ENCODE assay signal across 22 cellular contexts in the genomic region with DNA sequence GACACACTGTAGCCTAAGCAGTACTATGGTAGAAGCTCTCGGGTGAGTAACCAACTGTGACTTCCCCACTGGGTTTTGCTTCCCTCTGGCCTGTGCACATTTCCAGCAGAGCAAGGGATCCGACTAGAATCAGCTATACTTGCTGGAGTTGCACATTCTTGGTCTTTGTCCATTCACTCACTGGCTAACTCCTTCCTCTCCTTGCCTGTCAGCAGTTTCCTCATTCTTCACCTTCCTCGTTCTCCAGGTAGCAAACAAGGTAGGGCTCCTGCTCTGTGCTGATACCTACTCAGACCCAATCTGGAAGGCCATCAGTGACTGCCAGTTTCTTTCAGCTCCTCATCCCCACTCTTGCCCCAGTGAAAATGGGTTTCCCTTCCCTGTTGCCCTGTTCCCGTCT.
"Had no signal": no experiment of that assay in that cellular context is flagged by ENCODE, and none has a peak within 500 bp of the region (broad histone marks: within the 10 kb centered on the region; RNA-seq: fewer than 3 reads in every experiment).

No MANE protein-coding gene starts in this region.

- H3K79me2 ChIP-seq: hepatocyte had no signal

- H3K4me1 ChIP-seq: colonic mucosa, esophagus squamous epithelium, pancreas, prostate gland, spleen, testis, tibial nerve had no signal

- H3K9me3 ChIP-seq: colonic mucosa, esophagus squamous epithelium, pancreas, prostate gland, spleen, testis, tibial nerve had no signal

- H3K36me3 ChIP-seq: colonic mucosa, esophagus squamous epithelium, pancreas, prostate gland, spleen, tibial nerve had no signal

- H3K27ac ChIP-seq: colonic mucosa, esophagus squamous epithelium, hepatocyte, pancreas, prostate gland, spleen, testis, tibial nerve had no signal

- H3K4me2 ChIP-seq: hepatocyte had no signal

- H3K9me3 Mint-ChIP-seq: natural killer cell treated with Interleukin-12 subunit alpha and Interleukin-12 subunit beta and Interleukin-15 and Interleukin-18, amount 100 ng/mL, for 72 hours; stimulated activated naive B cell treated with anti-CD40 and anti-IgM and Interleukin-4, amounts not matched to agents 10 μg/mL and 1 μg/mL and 100 μg/mL, for 72 hours; stimulated activated naive CD8-positive, alpha-beta T cell treated with anti-CD3 and anti-CD28 coated beads, Interleukin-15, amount 100 ng/mL, for 72 hours had no signal

- H3K36me3 Mint-ChIP-seq: natural killer cell treated with Interleukin-12 subunit alpha and Interleukin-12 subunit beta and Interleukin-15 and Interleukin-18, amount 100 ng/mL, for 72 hours; stimulated activated naive B cell treated with anti-CD40 and anti-IgM and Interleukin-4, amounts not matched to agents 10 μg/mL and 1 μg/mL and 100 μg/mL, for 72 hours had no signal

- H3K27me3 Mint-ChIP-seq: natural killer cell treated with Interleukin-12 subunit alpha and Interleukin-12 subunit beta and Interleukin-15 and Interleukin-18, amount 100 ng/mL, for 72 hours; stimulated activated naive B cell treated with anti-CD40 and anti-IgM and Interleukin-4, amounts not matched to agents 10 μg/mL and 1 μg/mL and 100 μg/mL, for 72 hours; stimulated activated naive CD8-positive, alpha-beta T cell treated with anti-CD3 and anti-CD28 coated beads, Interleukin-15, amount 100 ng/mL, for 72 hours had no signal

- H3K27me3 ChIP-seq: colonic mucosa, esophagus squamous epithelium, hepatocyte, pancreas, spleen, testis, tibial nerve had no signal

- FAIRE-seq: kidney, pancreas had no signal

- ATAC-seq: natural killer cell treated with Interleukin-12 subunit alpha and Interleukin-12 subunit beta and Interleukin-15 and Interleukin-18, amount 100 ng/mL, for 72 hours; sciatic nerve; stimulated activated naive B cell treated with anti-CD40 and anti-IgM and Interleukin-4, amounts not matched to agents 10 μg/mL and 1 μg/mL and 100 μg/mL, for 72 hours; stimulated activated naive CD8-positive, alpha-beta T cell treated with anti-CD3 and anti-CD28 coated beads, Interleukin-15, amount 100 ng/mL, for 72 hours had no signal

- H3K4me1 Mint-ChIP-seq: stimulated activated naive B cell treated with anti-CD40 and anti-IgM and Interleukin-4, amounts not matched to agents 10 μg/mL and 1 μg/mL and 100 μg/mL, for 72 hours; stimulated activated naive CD8-positive, alpha-beta T cell treated with anti-CD3 and anti-CD28 coated beads, Interleukin-15, amount 100 ng/mL, for 72 hours had no signal

- H3K4me3 Mint-ChIP-seq: natural killer cell treated with Interleukin-12 subunit alpha and Interleukin-12 subunit beta and Interleukin-15 and Interleukin-18, amount 100 ng/mL, for 72 hours; stimulated activated naive B cell treated with anti-CD40 and anti-IgM and Interleukin-4, amounts not matched to agents 10 μg/mL and 1 μg/mL and 100 μg/mL, for 72 hours; stimulated activated naive CD8-positive, alpha-beta T cell treated with anti-CD3 and anti-CD28 coated beads, Interleukin-15, amount 100 ng/mL, for 72 hours had no signal

- H3K27ac Mint-ChIP-seq: natural killer cell treated with Interleukin-12 subunit alpha and Interleukin-12 subunit beta and Interleukin-15 and Interleukin-18, amount 100 ng/mL, for 72 hours; stimulated activated naive B cell treated with anti-CD40 and anti-IgM and Interleukin-4, amounts not matched to agents 10 μg/mL and 1 μg/mL and 100 μg/mL, for 72 hours; stimulated activated naive CD8-positive, alpha-beta T cell treated with anti-CD3 and anti-CD28 coated beads, Interleukin-15, amount 100 ng/mL, for 72 hours had no signal

- H2AFZ ChIP-seq: hepatocyte had no signal

- DNase-seq: colonic mucosa; dermis blood vessel endothelial cell; esophagus squamous epithelium; foreskin fibroblast; head of caudate nucleus; kidney; mammary epithelial cell; occipital lobe; pancreas; retina; spleen; stimulated activated CD4-positive, alpha-beta T cell treated with anti-CD3 and anti-CD28 coated beads, Interleukin-15, amount 100 ng/mL, for 24 hours; stimulated activated CD4-positive, alpha-beta T cell treated with anti-CD3 and anti-CD28 coated beads, Interleukin-1b, Interleukin-23, amount 100 ng/mL, for 48 hours; stimulated activated CD4-positive, alpha-beta T cell treated with anti-CD3 and anti-CD28 coated beads, Interleukin-4, amount 100 ng/mL, for 4 hours; stimulated activated naive B cell treated with anti-CD40 and anti-IgM and Interleukin-4, amounts not matched to agents 10 μg/mL and 1 μg/mL and 100 μg/mL, for 72 hours; stimulated activated naive CD8-positive, alpha-beta T cell treated with anti-CD3 and anti-CD28 coated beads, Interleukin-15, amount 100 ng/mL, for 72 hours; testis had no signal

- H3K4me3 ChIP-seq: colonic mucosa, esophagus squamous epithelium, hepatocyte, pancreas, prostate gland, spleen, testis, tibial nerve had no signal
